17 cellular contexts compared by ENCODE assay signal in genomic region chr13:99057310-99057975, GRCh38.
A peak's percentile ranks its signal among the peaks of the same experiment; 100 is the strongest.
DNase-seq lines count a peak whose midpoint lies in the region; ATAC-seq and TF ChIP-seq lines count a peak whose summit lies in the region.
"Had no signal": no experiment of that assay in that cellular context is flagged by ENCODE, and none has a peak within 500 bp of the region (broad histone marks: within the 10 kb centered on the region; RNA-seq: fewer than 3 reads in every experiment).

No MANE protein-coding gene starts in this region.

- H3K9ac ChIP-seq in trophoblast cell (ENCODE audit: low read length), result no peak overlapping the region

- no peak overlapping the region for H2AK5ac ChIP-seq in trophoblast cell (ENCODE audit: low read length)

- no peak overlapping the region for H2BK120ac ChIP-seq in trophoblast cell (ENCODE audit: insufficient read depth, low read length, poor library complexity)

- H3K4me2 ChIP-seq in trophoblast cell (ENCODE audit: low read length), result no peak overlapping the region

- H3K36me3 ChIP-seq in CD8-positive, alpha-beta T cell (ENCODE audit: insufficient read depth, low read length), result no peaks in the 10 kb centered on the region
- H3K36me3 ChIP-seq in trophoblast cell (ENCODE audit: control insufficient read depth in 1 of 2, insufficient read depth in 2 of 2, low read length in 2 of 2), result no peaks in the 10 kb centered on the region
- H3K36me3 ChIP-seq: ovary had no signal

- H3K27ac Mint-ChIP-seq in CD8-positive, alpha-beta T cell, result peak overlapping the region; percentile 47
- H3K27ac Mint-ChIP-seq in type B pancreatic cell, result no peak overlapping the region

- intact Hi-C loops in CD8-positive, alpha-beta T cell (cut with DNase I, micrococcal nuclease), result no loop called here

- no peaks in the 10 kb centered on the region for H3K9me3 Mint-ChIP-seq in CD8-positive, alpha-beta T cell
- no peaks in the 10 kb centered on the region for H3K9me3 Mint-ChIP-seq in type B pancreatic cell

- H3K27me3 ChIP-seq in CD8-positive, alpha-beta T cell (ENCODE audit: insufficient read depth, low read length), result no peaks in the 10 kb centered on the region
- no peaks in the 10 kb centered on the region for H3K27me3 ChIP-seq in trophoblast cell (ENCODE audit: insufficient read depth, low read length)
- H3K27me3 ChIP-seq: ovary had no signal

- H3K79me1 ChIP-seq in trophoblast cell (ENCODE audit: low read length), result peaks cover 11% of the 10 kb centered on the region

- DNase-seq in CD8-positive, alpha-beta T cell, result peak in 1 of 7 experiments; percentile 15
- DNase-seq in SK-N-DZ (ENCODE audit: low spot score) (peak; percentile 10), fibroblast of peridontal ligament (ENCODE audit: extremely low read depth) (peak; percentile 37), trophoblast cell (peak in 1 of 2 donors; percentile 64), type B pancreatic cell (ENCODE audit: extremely low spot score, unreplicated experiment) (no peak)
- DNase-seq: activated CD8-positive, alpha-beta memory T cell treated with anti-CD3 and anti-CD28 coated beads, Interleukin-2, amount 50 U/mL, for 4 hours; H7; midbrain; NCI-H1105 treated with DMSO at 0.1 percent for 48 hours; NCI-H69; ovary; SIG-M5; stimulated activated CD4-positive, alpha-beta T cell treated with anti-CD3 and anti-CD28 coated beads, Interleukin-4, amount 100 ng/mL, for 4 hours; stimulated activated naive CD8-positive, alpha-beta T cell treated with anti-CD3 and anti-CD28 coated beads, Interleukin-15, Interleukin-2, amounts not matched to agents 100 U/mL and 50 U/mL, for 24 hours had no signal

- no peak overlapping the region for H3K18ac ChIP-seq in trophoblast cell (ENCODE audit: low read length)

- no peaks in the 10 kb centered on the region for H3K9me3 ChIP-seq in CD8-positive, alpha-beta T cell (ENCODE audit: low read length)
- H3K9me3 ChIP-seq in trophoblast cell (ENCODE audit: insufficient read depth, low read depth, low read length), result no peaks in the 10 kb centered on the region
- H3K9me3 ChIP-seq: ovary had no signal

- no peak overlapping the region for H3K4me3 Mint-ChIP-seq in CD8-positive, alpha-beta T cell
- H3K4me3 Mint-ChIP-seq in type B pancreatic cell, result no peak overlapping the region

- H3K4me1 Mint-ChIP-seq in CD8-positive, alpha-beta T cell (ENCODE audit: low read depth), result peaks cover 86% of the 10 kb centered on the region
- peaks cover 27% of the 10 kb centered on the region for H3K4me1 Mint-ChIP-seq in type B pancreatic cell (ENCODE audit: unreplicated experiment)

- H3K27ac ChIP-seq in CD8-positive, alpha-beta T cell (ENCODE audit: low read depth, low read length), result no peak overlapping the region
- H3K27ac ChIP-seq in trophoblast cell (ENCODE audit: low read depth, low read length), result peak overlapping the region; percentile 30
- H3K27ac ChIP-seq: ovary had no signal

- no peak overlapping the region for H3K4me3 ChIP-seq in CD8-positive, alpha-beta T cell (ENCODE audit: low read depth, low read length)
- H3K4me3 ChIP-seq in trophoblast cell (ENCODE audit: low read depth, low read length), result no peak overlapping the region
- H3K4me3 ChIP-seq: ovary had no signal

- no peak for ATAC-seq in CD8-positive, alpha-beta T cell
- no peak for ATAC-seq in GM18870 (IDR thresholded peaks at IDR 0.05; ENCODE audit: unreplicated experiment)
- no peak for ATAC-seq in GM19328 (IDR thresholded peaks at IDR 0.05; ENCODE audit: unreplicated experiment)
- no peak for ATAC-seq in activated CD4-positive, CD25-positive, alpha-beta regulatory T cell treated with anti-CD3 and anti-CD28 coated beads, Interleukin-2, amount 50 U/mL, for 24 hours
- ATAC-seq: stimulated activated naive CD8-positive, alpha-beta T cell treated with anti-CD3 and anti-CD28 coated beads, Interleukin-15, Interleukin-2, amounts not matched to agents 100 U/mL and 50 U/mL, for 24 hours had no signal

- H2AFZ ChIP-seq in trophoblast cell (ENCODE audit: insufficient read depth, low read length, poor library complexity), result no peak overlapping the region

- H3K4me1 ChIP-seq in CD8-positive, alpha-beta T cell (ENCODE audit: insufficient read depth, low read length), result peaks cover 68% of the 10 kb centered on the region
- H3K4me1 ChIP-seq in trophoblast cell (ENCODE audit: control insufficient read depth in 1 of 2, insufficient read depth in 2 of 2, low read length in 2 of 2), result peaks cover 23 to 30% of the 10 kb centered on the region in 2 experiments

- no peak overlapping the region for H4K8ac ChIP-seq in trophoblast cell (ENCODE audit: low read depth, low read length)

- peaks cover 4% of the 10 kb centered on the region for H3K79me2 ChIP-seq in trophoblast cell (ENCODE audit: control insufficient read depth, insufficient read depth, low read length, poor library complexity)

- H4K91ac ChIP-seq in trophoblast cell (ENCODE audit: low read depth, low read length), result no peak overlapping the region

- H3K14ac ChIP-seq in trophoblast cell (ENCODE audit: low read length), result no peak overlapping the region

- H3K4ac ChIP-seq in trophoblast cell (ENCODE audit: low read depth, low read length), result no peak overlapping the region

- H3K23ac ChIP-seq in trophoblast cell (ENCODE audit: low read length), result no peak overlapping the region

- CTCF ChIA-PET in CD8-positive, alpha-beta T cell (lab: Charles Lee), result interaction anchor here (1.0 to 2.1 kb wide), 3 partner anchors 11 to 29 kb away, joined by 3 to 7 read pairs (median 3); no protein-coding TSS in a partner anchor

- H2BK5ac ChIP-seq in trophoblast cell (ENCODE audit: low read depth, low read length, poor library complexity), result no peak overlapping the region

- POLR2A ChIA-PET in CD8-positive, alpha-beta T cell (lab: Charles Lee), result interaction anchor here (2.8 to 3.3 kb wide), 2 partner anchors 8 to 30 kb away, joined by 11 to 12 read pairs; no protein-coding TSS in a partner anchor

- H4K12ac ChIP-seq in trophoblast cell (ENCODE audit: low read depth, low read length), result no peak overlapping the region

- H3K27me3 Mint-ChIP-seq in CD8-positive, alpha-beta T cell (ENCODE audit: low read depth), result no peaks in the 10 kb centered on the region
- H3K27me3 Mint-ChIP-seq in type B pancreatic cell, result no peaks in the 10 kb centered on the region

- no peak for TF ChIP-seq CTCF in CD8-positive, alpha-beta T cell (IDR thresholded peaks at IDR 0.05)
- no peak for TF ChIP-seq CTCF in type B pancreatic cell (conservative IDR thresholded peaks at IDR 0.05)

- no peak overlapping the region for H2BK12ac ChIP-seq in trophoblast cell (ENCODE audit: low read length)

- no peaks in the 10 kb centered on the region for H3K36me3 Mint-ChIP-seq in CD8-positive, alpha-beta T cell
- no peaks in the 10 kb centered on the region for H3K36me3 Mint-ChIP-seq in type B pancreatic cell

- WGBS in trophoblast cell (ENCODE audit: extremely low coverage, insufficient coverage, insufficient read length), result no CpG with 5 or more reads among the region's 4 CpGs
